In the genomic region with DNA sequence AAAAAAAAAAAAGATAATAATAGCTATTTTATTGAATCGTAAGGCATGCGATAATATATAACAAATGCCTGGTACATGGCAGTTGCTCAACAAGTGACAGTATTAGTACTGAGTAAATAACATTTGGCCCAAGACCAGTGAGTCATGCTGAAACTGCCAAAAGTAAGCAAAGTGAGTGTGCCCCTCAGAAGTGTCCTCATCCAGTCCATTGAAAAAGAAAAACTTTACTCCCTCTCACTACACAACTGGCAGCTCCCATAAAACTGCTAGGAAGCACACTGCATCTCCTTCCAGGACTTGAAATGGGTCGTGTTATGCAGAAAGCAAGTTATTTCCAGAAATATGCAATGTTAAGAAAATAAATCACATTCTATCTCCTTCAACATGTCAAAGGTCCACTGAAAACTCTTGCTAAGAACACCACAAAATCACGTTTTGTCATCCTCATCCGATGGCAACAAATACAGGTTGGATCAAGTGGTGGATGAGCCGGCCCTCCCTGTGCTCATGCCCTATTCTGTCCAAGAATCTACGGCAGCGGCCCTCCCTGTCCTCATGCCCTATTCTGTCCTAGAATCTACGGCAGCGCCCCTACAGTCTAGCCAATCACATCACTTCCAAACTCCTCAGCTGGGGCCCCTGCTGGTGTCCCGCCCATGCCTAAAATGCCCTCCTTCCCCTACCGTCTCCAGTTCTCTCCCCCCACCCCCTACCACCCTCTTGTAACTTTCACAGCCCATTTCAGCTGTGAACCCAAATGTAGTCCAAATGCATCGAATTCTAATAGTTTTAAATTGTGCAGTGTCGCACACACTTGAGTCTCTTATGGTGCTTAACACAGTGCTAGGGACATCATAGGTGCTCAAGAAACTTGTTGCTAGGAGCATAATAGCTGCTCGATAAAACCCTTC, we compare ENCODE assay signal across 1 cellular context.
TF ChIP-seq lines count a peak whose summit lies in the region.

No MANE protein-coding gene starts in this region.

TF ChIP-seq in WTC11, 78 proteins besides CTCF, POLR2A, EP300 and RAD21 (continued from another document):
- TF ChIP-seq ZNF423 (CRISPR knock-in tag; IDR thresholded peaks at IDR 0.05) (no peak), MXD4 (CRISPR knock-in tag; IDR thresholded peaks at IDR 0.05; ENCODE audit: borderline replicate concordance) (no peak), EMX1 (CRISPR knock-in tag; IDR thresholded peaks at IDR 0.05) (no peak)
